In the genomic region with DNA sequence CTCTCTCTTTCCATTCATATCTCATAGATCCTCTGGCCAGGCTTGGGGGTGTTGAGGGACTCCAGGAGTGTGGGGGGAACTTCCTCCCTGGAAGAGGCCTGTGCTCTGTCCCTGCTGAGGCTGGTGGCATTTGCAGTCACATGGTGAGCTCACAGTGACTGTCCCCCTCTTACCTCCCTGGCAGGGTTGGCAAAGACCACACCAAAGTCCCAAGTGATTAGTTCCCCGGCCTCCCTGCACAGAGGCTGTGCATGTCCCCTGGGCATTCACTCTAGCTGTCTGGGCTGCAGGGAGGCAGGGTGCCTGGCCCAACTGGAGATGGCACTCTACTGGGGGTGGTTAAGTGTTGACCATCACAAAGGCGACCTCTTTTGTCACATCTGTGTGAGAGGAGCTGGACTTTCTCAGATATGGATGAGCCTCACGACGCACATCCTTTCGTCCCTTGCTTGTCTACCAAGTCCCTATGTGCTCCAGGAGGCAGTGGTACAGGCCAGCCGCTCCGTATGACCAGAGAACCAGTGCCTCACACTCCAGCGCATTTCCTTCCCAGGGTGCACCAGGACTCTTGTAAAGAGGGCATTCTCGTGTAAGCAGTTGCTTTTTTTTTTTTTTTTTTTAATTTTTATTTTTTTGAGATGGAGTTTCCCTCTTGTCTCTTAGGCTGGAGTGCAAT, we compare ENCODE assay signal across 18 cellular contexts. TPM values are rescaled to one million over a fixed set of nuclear protein-coding genes. Genes with fewer than 3 reads are reported as not detected.
DNase-seq lines count a peak whose midpoint lies in the region; ATAC-seq and TF ChIP-seq lines count a peak whose summit lies in the region.
"Had no signal": no experiment of that assay in that cellular context is flagged by ENCODE, and none has a peak within 500 bp of the region (broad histone marks: within the 10 kb centered on the region; RNA-seq: fewer than 3 reads in every experiment).

No MANE protein-coding gene starts in this region.

- TF ChIP-seq POLR2A in spleen (IDR thresholded peaks at IDR 0.05): no peak

- peak overlapping the region; percentile 28 for H3K27ac Mint-ChIP-seq in activated T-helper 17 cell treated with anti-CD3 and anti-CD28 coated beads, Interleukin-2, amount 50 U/mL, for 72 hours
- H3K27ac Mint-ChIP-seq: CD4-positive, alpha-beta T cell; GM23338 had no signal

- H3K27me3 Mint-ChIP-seq in activated T-helper 17 cell treated with anti-CD3 and anti-CD28 coated beads, Interleukin-2, amount 50 U/mL, for 72 hours: no peaks in the 10 kb centered on the region
- H3K27me3 Mint-ChIP-seq: CD4-positive, alpha-beta T cell had no signal

- no peak for DNase-seq in left ventricle myocardium inferior
- no peak for DNase-seq in spleen
- no peak for DNase-seq in DMS53 treated with DMSO at 0.1 percent for 48 hours (lab: John Stamatoyannopoulos, UW; ENCODE audit: unreplicated experiment)
- no peak for DNase-seq in left lobe of liver (ENCODE audit: low spot score)
- no peak for DNase-seq in MG63
- DNase-seq in sciatic nerve (ENCODE audit: low spot score): no peak
- DNase-seq: CD4-positive, alpha-beta T cell; DMS79 treated with DMSO at 0.1 percent for 48 hours; KG1; NCI-H1105 treated with DMSO at 0.1 percent for 48 hours; NCI-H187 treated with DMSO at 0.1 percent for 48 hours; NCI-H2171; NCI-H446 treated with DMSO at 0.1 percent for 48 hours; NCI-H748 treated with DMSO at 0.1 percent for 48 hours; SHP77 treated with DMSO at 0.1 percent for 48 hours had no signal

- no peak for ATAC-seq in activated T-helper 17 cell treated with anti-CD3 and anti-CD28 coated beads, Interleukin-2, amount 50 U/mL, for 72 hours (replicated peaks)
- ATAC-seq in left lobe of liver: no peak
- no peak for ATAC-seq in sciatic nerve
- ATAC-seq: GM23338 had no signal

- peak overlapping the region in 9 of 11 experiments; percentile 21 to 70 (median 63); a peak in 15 of 22 replicates for H3K9ac ChIP-seq in BLaER1 treated with 17β-estradiol and CSF1 and Interleukin-3, amounts not matched to agents 10 nM and 100 nM

- 87 to 94% (median 89%) methylated on average over 8 to 9 of the region's 9 CpGs for WGBS in spleen, 5 donors

- peaks cover 3 to 100% (median 27%) of the 10 kb centered on the region in 11 experiments; a peak in 16 of 22 replicates for H4K20me1 ChIP-seq in BLaER1 treated with 17β-estradiol and CSF1 and Interleukin-3, amounts not matched to agents 10 nM and 100 nM

- peaks cover 15% of the 10 kb centered on the region for H3K4me1 Mint-ChIP-seq in activated T-helper 17 cell treated with anti-CD3 and anti-CD28 coated beads, Interleukin-2, amount 50 U/mL, for 72 hours
- H3K4me1 Mint-ChIP-seq: GM23338 had no signal

- H3K27me3 ChIP-seq in BLaER1 treated with 17β-estradiol and CSF1 and Interleukin-3, amounts not matched to agents 10 nM and 100 nM: no peaks in the 10 kb centered on the region
- H3K27me3 ChIP-seq in left ventricle myocardium inferior (ENCODE audit: low read depth): no peaks in the 10 kb centered on the region
- H3K27me3 ChIP-seq in spleen (replicated peaks in 1 of 7): no peaks in the 10 kb centered on the region
- no peaks in the 10 kb centered on the region for H3K27me3 ChIP-seq in MG63

- no peaks in the 10 kb centered on the region for H3K36me3 Mint-ChIP-seq in activated T-helper 17 cell treated with anti-CD3 and anti-CD28 coated beads, Interleukin-2, amount 50 U/mL, for 72 hours (ENCODE audit: low read depth)

- H3K4me1 ChIP-seq in BLaER1 treated with 17β-estradiol and CSF1 and Interleukin-3, amounts not matched to agents 10 nM and 100 nM: peaks cover 72 to 97% (median 92%) of the 10 kb centered on the region in 10 experiments
- peaks cover 97% of the 10 kb centered on the region for H3K4me1 ChIP-seq in left ventricle myocardium inferior
- peaks cover 12 to 87% (median 62%) of the 10 kb centered on the region in 6 donors for H3K4me1 ChIP-seq in spleen

- peaks cover 0 to 56% (median 21%) of the 10 kb centered on the region in 11 experiments; a peak in 14 of 22 replicates for H3K36me3 ChIP-seq in BLaER1 treated with 17β-estradiol and CSF1 and Interleukin-3, amounts not matched to agents 10 nM and 100 nM
- H3K36me3 ChIP-seq in left ventricle myocardium inferior (peaks cover 10% of the 10 kb centered on the region), spleen (peaks cover 0 to 62% (median 0%) of the 10 kb centered on the region in 6 donors), MG63 (peaks cover 8% of the 10 kb centered on the region)

- H3K4me2 ChIP-seq in BLaER1 treated with 17β-estradiol and CSF1 and Interleukin-3, amounts not matched to agents 10 nM and 100 nM: peak overlapping the region; percentile 75 to 94 (median 88)
- H3K4me2 ChIP-seq: GM23338 had no signal

- no peak overlapping the region for H3K4me3 Mint-ChIP-seq in activated T-helper 17 cell treated with anti-CD3 and anti-CD28 coated beads, Interleukin-2, amount 50 U/mL, for 72 hours
- H3K4me3 Mint-ChIP-seq: CD4-positive, alpha-beta T cell; GM23338 had no signal

- H3K4me3 ChIP-seq in BLaER1 treated with 17β-estradiol and CSF1 and Interleukin-3, amounts not matched to agents 10 nM and 100 nM: no peak overlapping the region
- H3K4me3 ChIP-seq in left ventricle myocardium inferior (no peak overlapping the region), spleen (no peak overlapping the region), MG63 (no peak overlapping the region)
- H3K4me3 ChIP-seq: GM23338 had no signal

- H3K27ac ChIP-seq in BLaER1 treated with 17β-estradiol and CSF1 and Interleukin-3, amounts not matched to agents 10 nM and 100 nM: peak overlapping the region in 8 of 11 experiments; percentile 45 to 95 (median 89); a peak in 16 of 22 replicates
- H3K27ac ChIP-seq in left ventricle myocardium inferior (replicated peaks): peak overlapping the region; percentile 75
- H3K27ac ChIP-seq in spleen: peak overlapping the region in 5 of 8 donors; percentile 17 to 72 (median 48)

- peaks cover 0 to 18% (median 17%) of the 10 kb centered on the region in 11 experiments; a peak in 18 of 22 replicates for H3K9me3 ChIP-seq in BLaER1 treated with 17β-estradiol and CSF1 and Interleukin-3, amounts not matched to agents 10 nM and 100 nM (replicated peaks in 1 of 11)
- no peaks in the 10 kb centered on the region for H3K9me3 ChIP-seq in left ventricle myocardium inferior (replicated peaks)
- peaks cover 0 to 3% (median 0%) of the 10 kb centered on the region in 8 donors for H3K9me3 ChIP-seq in spleen
- no peaks in the 10 kb centered on the region for H3K9me3 ChIP-seq in MG63

- H3K9me3 Mint-ChIP-seq in activated T-helper 17 cell treated with anti-CD3 and anti-CD28 coated beads, Interleukin-2, amount 50 U/mL, for 72 hours: no peaks in the 10 kb centered on the region
- H3K9me3 Mint-ChIP-seq: CD4-positive, alpha-beta T cell; GM23338 had no signal

- intact Hi-C loops in left ventricle myocardium inferior (cut with micrococcal nuclease) (no loop called here), spleen (cut with DNase I; ENCODE audit: low total_unique reads) (no loop called here), sciatic nerve (cut with DNase I) (no loop called here)

- TF ChIP-seq CTCF in left ventricle myocardium inferior (IDR thresholded peaks at IDR 0.05; ENCODE audit: borderline replicate concordance) (no peak), spleen (IDR thresholded peaks at IDR 0.05 in 8 of 11, conservative IDR thresholded peaks at IDR 0.05 in 3 of 11) (no peak)

RNA-seq across cellular contexts. Expression of gene TANGO2, which starts 8.8 kb away (rescaled TPM):
- 10 to 100 TPM; 19.3 to 28.2 TPM for total RNA-seq in activated T-helper 17 cell treated with anti-CD3 and anti-CD28 coated beads, Interleukin-2, amount 50 U/mL, for 72 hours
- total RNA-seq in left ventricle myocardium inferior (71.7 TPM), spleen (10 to 100 TPM; 35.9 to 72.2 (median 57.2) TPM), left lobe of liver (12.5 TPM), sciatic nerve (28.4 TPM)
- 10 to 100 TPM; 18.7 to 30.9 (median 21.6) TPM for polyA plus RNA-seq in spleen
- total RNA-seq in MG63 (2014; rRNA removed; shearing (Covaris generic); ENCODE audit: low replicate concordance): 21.0 and 54.2 TPM in 2 replicates

RNA-seq across cellular contexts. Expression of gene ARVCF, which starts 13.1 kb away (rescaled TPM):
- 1 to 10 TPM; 1.0 to 1.2 TPM for total RNA-seq in activated T-helper 17 cell treated with anti-CD3 and anti-CD28 coated beads, Interleukin-2, amount 50 U/mL, for 72 hours
- total RNA-seq in left ventricle myocardium inferior: 25.4 TPM
- 10 to 100 TPM; 18.1 to 96.7 (median 29.5) TPM for total RNA-seq in spleen
- 10 to 100 TPM in 2 of 3 donors, 1 to 10 TPM in 1; 9.4 to 42.5 (median 10.4) TPM for polyA plus RNA-seq in spleen
- 18.7 TPM for total RNA-seq in left lobe of liver
- 2.2 and 3.8 TPM in 2 replicates for total RNA-seq in MG63 (2014; rRNA removed; shearing (Covaris generic); ENCODE audit: low replicate concordance)
- total RNA-seq in sciatic nerve: 59.4 TPM

RNA-seq across cellular contexts. Expression of gene DGCR8, which starts 50.4 kb away (rescaled TPM):
- total RNA-seq in activated T-helper 17 cell treated with anti-CD3 and anti-CD28 coated beads, Interleukin-2, amount 50 U/mL, for 72 hours: 10 to 100 TPM; 42.8 to 43.2 TPM
- total RNA-seq in left ventricle myocardium inferior (16.8 TPM), spleen (10 to 100 TPM; 25.1 to 62.7 (median 36.1) TPM), left lobe of liver (26.9 TPM), sciatic nerve (37.6 TPM)
- 10 to 100 TPM in 2 of 3 donors, 1 to 10 TPM in 1; 7.8 to 17.1 (median 14.3) TPM for polyA plus RNA-seq in spleen
- 16.3 and 31.0 TPM in 2 replicates for total RNA-seq in MG63 (2014; rRNA removed; shearing (Covaris generic); ENCODE audit: low replicate concordance)
